ENCODE assay signal across 14 cellular contexts in genomic region chr4:80216100-80216761, GRCh38. TPM values are rescaled to one million over a fixed set of nuclear protein-coding genes. Genes with fewer than 3 reads are reported as not detected.
"Had no signal": no experiment of that assay in that cellular context is flagged by ENCODE, and none has a peak within 500 bp of the region (broad histone marks: within the 10 kb centered on the region; RNA-seq: fewer than 3 reads in every experiment).

No MANE protein-coding gene starts in this region.

- ATAC-seq: activated T-helper 17 cell treated with anti-CD3 and anti-CD28 coated beads, Interleukin-2, amount 50 U/mL, for 72 hours; mucosa of descending colon had no signal

- H3K27ac ChIP-seq: ascending aorta, breast epithelium, tibial nerve, uterus, WERI-Rb-1 had no signal

- H3K9me3 ChIP-seq: ascending aorta, breast epithelium, mucosa of descending colon, tibial nerve, uterus had no signal

- H3K27me3 ChIP-seq: ascending aorta had no signal

- DNase-seq: activated CD4-positive, alpha-beta T cell treated with anti-CD3 and anti-CD28 coated beads, Interleukin-2, amount 50 U/mL, for 48 hours; activated naive CD4-positive, alpha-beta T cell treated with Interleukin-2 at 50 U/mL for 16 hours; effector memory CD8-positive, alpha-beta T cell; mucosa of descending colon; stimulated activated CD4-positive, alpha-beta T cell treated with anti-CD3 and anti-CD28 coated beads, Interleukin-4, amount 100 ng/mL, for 24 hours; substantia nigra; T-helper 9 cell; uterus; WERI-Rb-1 had no signal

- H3K4me1 ChIP-seq: ascending aorta, breast epithelium, tibial nerve, uterus had no signal

- H3K4me3 ChIP-seq: ascending aorta, breast epithelium, mucosa of descending colon, tibial nerve, uterus had no signal

- H3K36me3 ChIP-seq: ascending aorta, breast epithelium, tibial nerve, uterus, WERI-Rb-1 had no signal

RNA-seq across cellular contexts. Expression of gene PRDM8, which starts 18.9 kb away (rescaled TPM):
- total RNA-seq: ascending aorta had no signal

RNA-seq across cellular contexts. Expression of gene FGF5, which starts 50.2 kb away (rescaled TPM):
- total RNA-seq: activated T-helper 17 cell treated with anti-CD3 and anti-CD28 coated beads, Interleukin-2, amount 50 U/mL, for 72 hours; ascending aorta; breast epithelium; naive thymus-derived CD8-positive, alpha-beta T cell had no signal
